Comparison of ENCODE assay signal across 9 cellular contexts in genomic region chr19:10836478-10837325, GRCh38. TPM values are rescaled to one million over a fixed set of nuclear protein-coding genes. Genes with fewer than 3 reads are reported as not detected.
A peak's percentile ranks its signal among the peaks of the same experiment; 100 is the strongest.
DNase-seq lines count a peak whose midpoint lies in the region; ATAC-seq and TF ChIP-seq lines count a peak whose summit lies in the region.
"Had no signal": no experiment of that assay in that cellular context is flagged by ENCODE, and none has a peak within 500 bp of the region (broad histone marks: within the 10 kb centered on the region; RNA-seq: fewer than 3 reads in every experiment).

No MANE protein-coding gene starts in this region.

- H3K27me3 ChIP-seq in right cardiac atrium (ENCODE audit: control insufficient read depth, insufficient read depth) (no peaks in the 10 kb centered on the region), sigmoid colon (no peaks in the 10 kb centered on the region)

- peak in 2 of 4 donors; percentile 10 to 84 for TF ChIP-seq EP300 in sigmoid colon (IDR thresholded peaks at IDR 0.05)

- 31% methylated on average over 38 of the region's 38 CpGs for WGBS in right cardiac atrium
- 34 to 37% methylated on average over 38 of the region's 38 CpGs for WGBS in sigmoid colon, 2 donors

- intact Hi-C loops in right cardiac atrium (cut with DNase I) = no loop called here
- intact Hi-C loops in sigmoid colon (cut with DNase I) = loop anchor here (2.0 to 10.0 kb wide), 3 partner anchors 26 to 122 kb away; partner anchors contain the start of genes CARM1 and DNM2

- peaks cover 3% of the 10 kb centered on the region for H3K4me1 ChIP-seq in right cardiac atrium (ENCODE audit: control insufficient read depth, insufficient read depth, low read length)
- peaks cover 0 to 11% (median 6%) of the 10 kb centered on the region in 4 donors for H3K4me1 ChIP-seq in sigmoid colon

- H3K27ac ChIP-seq in right cardiac atrium (ENCODE audit: low read length) = peak overlapping the region; percentile 74
- peak overlapping the region; percentile 95 to 99 (median 97) for H3K27ac ChIP-seq in sigmoid colon

- H3K4me3 ChIP-seq in right cardiac atrium (ENCODE audit: low read length) = peak overlapping the region; percentile 47
- peak overlapping the region; percentile 53 to 76 (median 62) for H3K4me3 ChIP-seq in sigmoid colon

- no peak for TF ChIP-seq POLR2A in sigmoid colon (IDR thresholded peaks at IDR 0.05)

- DNase-seq in NCI-H2107 (lab: John Stamatoyannopoulos, UW) (peak; percentile 70), NCI-H2107 treated with DMSO at 0.1 percent for 48 hours (lab: John Stamatoyannopoulos, UW; ENCODE audit: unreplicated experiment) (no peak), HuH-7.5 (ENCODE audit: low spot score) (peak; percentile 86), SK-N-DZ (ENCODE audit: low spot score) (peak; percentile 89), right cardiac atrium (peak; percentile 89 to 94 (median 94)), sigmoid colon (peak; percentile 94)
- peak; percentile 51 for DNase-seq in activated naive CD8-positive, alpha-beta T cell treated with anti-CD3 and anti-CD28 coated beads, Interleukin-2, amount 50 U/mL, for 16 hours (ENCODE audit: low read depth, low spot score)

- ATAC-seq in right cardiac atrium = peak; percentile 42 to 59
- ATAC-seq in HG03159 (IDR thresholded peaks at IDR 0.05; ENCODE audit: unreplicated experiment) = no peak

- H3K36me3 ChIP-seq in sigmoid colon = peaks cover 0 to 23% (median 6%) of the 10 kb centered on the region in 4 donors

- H3K9me3 ChIP-seq in right cardiac atrium (ENCODE audit: control insufficient read depth, low read length) (no peaks in the 10 kb centered on the region), sigmoid colon (peaks cover 0 to 4% (median 0%) of the 10 kb centered on the region in 4 donors)

- TF ChIP-seq CTCF in sigmoid colon (IDR thresholded peaks at IDR 0.05) = no peak

RNA-seq across cellular contexts. Expression of gene TMED1, which starts 0.7 kb away (rescaled TPM):
- 40.6 and 48.8 TPM in 2 replicates for polyA plus RNA-seq in SK-N-DZ (2014; cell fraction: cytosol; rRNA removed)
- 12.9 and 29.7 TPM in 2 replicates for polyA plus RNA-seq in SK-N-DZ (2014; cell fraction: nucleus; rRNA removed)
- total RNA-seq in right cardiac atrium = 10 to 100 TPM; 24.6 to 30.4 (median 27.8) TPM
- polyA plus RNA-seq in right cardiac atrium = 43.4 TPM
- total RNA-seq in sigmoid colon = 10 to 100 TPM; 14.1 to 35.3 (median 28.9) TPM
- polyA plus RNA-seq in sigmoid colon = 10 to 100 TPM; 10.8 to 21.8 (median 15.3) TPM

RNA-seq across cellular contexts. Expression of gene C19orf38, which starts 11.5 kb away (rescaled TPM):
- 0.21 TPM in 1 of 2 replicates, not detected in the other for polyA plus RNA-seq in SK-N-DZ (2014; cell fraction: cytosol; rRNA removed)
- not detected in 2 replicates for polyA plus RNA-seq in SK-N-DZ (2014; cell fraction: nucleus; rRNA removed)
- 1 to 10 TPM in 1 of 4 donors, under 1 TPM in 3; 0.39 to 1.4 (median 0.64) TPM for total RNA-seq in right cardiac atrium
- 0.23 TPM for polyA plus RNA-seq in right cardiac atrium
- 1 to 10 TPM in 2 of 4 donors, under 1 TPM in 1, not detected in 1; 0.99 to 2.1 (median 2.0) TPM for total RNA-seq in sigmoid colon
- polyA plus RNA-seq in sigmoid colon = 1 to 10 TPM in 2 of 3 donors, under 1 TPM in 1; 0.92 to 3.3 (median 1.2) TPM
- total RNA-seq: Daoy had no signal

RNA-seq across cellular contexts. Expression of gene CARM1, which starts 34.7 kb away (rescaled TPM):
- 50.2 and 62.8 TPM in 2 replicates for polyA plus RNA-seq in SK-N-DZ (2014; cell fraction: cytosol; rRNA removed)
- 30.4 and 32.0 TPM in 2 replicates for polyA plus RNA-seq in SK-N-DZ (2014; cell fraction: nucleus; rRNA removed)
- total RNA-seq in right cardiac atrium (10 to 100 TPM; 30.8 to 37.2 (median 32.6) TPM), sigmoid colon (10 to 100 TPM; 18.1 to 24.9 (median 20.8) TPM)
- polyA plus RNA-seq in right cardiac atrium (35.2 TPM), sigmoid colon (10 to 100 TPM; 21.6 to 51.8 (median 29.4) TPM)
